In genomic region chr14:93490001-93490400, GRCh38 we compare ENCODE assay signal across 10 cellular contexts. TPM values are rescaled to one million over a fixed set of nuclear protein-coding genes. Genes with fewer than 3 reads are reported as not detected.
"Had no signal": no experiment of that assay in that cellular context is flagged by ENCODE, and none has a peak within 500 bp of the region (broad histone marks: within the 10 kb centered on the region; RNA-seq: fewer than 3 reads in every experiment).

No MANE protein-coding gene starts in this region.

- H3K4me3 Mint-ChIP-seq: HFFc6 had no signal

- DNase-seq: GM23248, GOT3, H7, HFFc6, IMR-90, KG1 had no signal

- H3K27ac Mint-ChIP-seq: HFFc6 had no signal

- H3K36me3 ChIP-seq: HAP-1 had no signal

- H3K9me3 ChIP-seq: HAP-1 had no signal

- H3K27ac ChIP-seq: GM23248, HL-60 had no signal

- H3K4me1 ChIP-seq: HAP-1 had no signal

- H3K4me3 ChIP-seq: GM23248, HAP-1, K562 had no signal

RNA-seq across cellular contexts. Expression of gene UNC79, which starts 59.3 kb away (rescaled TPM):
- total RNA-seq: GM23248, HT1080 had no signal
